ENCODE assay signal across 1 cellular context in the genomic region with DNA sequence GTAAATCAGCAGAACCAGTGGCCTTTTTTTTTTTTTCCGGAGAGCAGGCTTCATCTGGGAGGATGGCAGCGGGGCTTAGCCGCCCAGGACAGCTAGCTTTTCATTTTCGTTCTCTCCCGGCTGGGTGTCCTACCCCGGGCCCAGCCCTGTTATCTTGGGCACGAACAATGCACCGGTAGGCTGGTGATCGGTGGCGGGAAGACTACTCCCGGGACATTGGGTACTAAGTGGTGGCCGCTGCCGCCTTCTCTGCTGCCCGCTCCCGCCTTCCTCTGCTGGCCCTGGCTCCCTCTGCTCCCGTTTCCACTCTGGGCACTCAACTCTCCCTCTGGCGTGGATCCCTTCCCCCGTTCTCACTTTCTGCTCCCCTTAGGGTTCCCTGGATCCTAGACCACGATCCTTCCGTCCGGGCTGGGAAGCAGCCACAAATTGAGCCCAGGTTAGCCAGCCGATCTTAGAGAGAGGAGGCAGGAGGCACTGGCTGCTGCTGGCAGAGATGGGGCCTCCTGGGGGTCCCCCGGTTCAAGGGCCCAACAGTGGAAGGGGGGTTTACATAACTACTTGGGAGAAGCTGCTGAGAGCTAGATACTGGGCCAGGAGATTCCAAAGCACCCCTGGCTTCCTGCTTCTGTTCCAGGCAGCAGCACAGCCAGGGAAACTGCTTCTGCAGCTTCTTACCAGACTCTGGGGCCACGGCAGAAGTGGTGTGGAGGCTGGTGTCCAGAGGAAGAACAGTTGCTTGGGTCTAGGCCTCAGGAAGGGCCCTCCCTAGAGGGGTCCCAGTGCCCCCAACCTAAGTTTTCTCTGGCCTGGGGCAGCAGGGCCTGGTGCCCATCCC.
TF ChIP-seq lines count a peak whose summit lies in the region.

No MANE protein-coding gene starts in this region.

TF ChIP-seq in HEK293, 187 proteins besides CTCF, POLR2A, EP300 and RAD21 (continued from another document):
- TF ChIP-seq GLIS1 (tag by site-specific recombination; IDR thresholded peaks at IDR 0.05) (no peak), ZBTB20 (tag by site-specific recombination; IDR thresholded peaks at IDR 0.05) (peak; percentile 72; the same call in 1 of the 2 replicates), OVOL3 (tag by site-specific recombination; IDR thresholded peaks at IDR 0.05) (no peak), SALL2 (tag by site-specific recombination; IDR thresholded peaks at IDR 0.05; ENCODE audit: borderline replicate concordance) (no peak), ZBTB17 (tag by site-specific recombination; IDR thresholded peaks at IDR 0.05) (peak; percentile 90), BCL11A (tag by site-specific recombination; IDR thresholded peaks at IDR 0.05; ENCODE audit: low read depth) (no peak), PRDM10 (tag by site-specific recombination; IDR thresholded peaks at IDR 0.05) (0 out of 2 replicates have a peak, but pooled peaks have one; percentile 7), ZNF626 (tag by site-specific recombination; IDR thresholded peaks at IDR 0.05) (no peak), ZNF350 (tag by site-specific recombination; IDR thresholded peaks at IDR 0.05) (no peak)
- TF ChIP-seq, protein P1, sequence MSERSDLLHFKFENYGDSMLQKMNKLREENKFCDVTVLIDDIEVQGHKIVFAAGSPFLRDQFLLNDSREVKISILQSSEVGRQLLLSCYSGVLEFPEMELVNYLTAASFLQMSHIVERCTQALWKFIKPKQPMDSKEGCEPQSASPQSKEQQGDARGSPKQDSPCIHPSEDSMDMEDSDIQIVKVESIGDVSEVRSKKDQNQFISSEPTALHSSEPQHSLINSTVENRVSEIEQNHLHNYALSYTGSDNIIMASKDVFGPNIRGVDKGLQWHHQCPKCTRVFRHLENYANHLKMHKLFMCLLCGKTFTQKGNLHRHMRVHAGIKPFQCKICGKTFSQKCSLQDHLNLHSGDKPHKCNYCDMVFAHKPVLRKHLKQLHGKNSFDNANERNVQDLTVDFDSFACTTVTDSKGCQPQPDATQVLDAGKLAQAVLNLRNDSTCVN (tag by site-specific recombination; optimal IDR thresholded peaks at IDR 0.05): no peak
- TF ChIP-seq, protein P2, sequence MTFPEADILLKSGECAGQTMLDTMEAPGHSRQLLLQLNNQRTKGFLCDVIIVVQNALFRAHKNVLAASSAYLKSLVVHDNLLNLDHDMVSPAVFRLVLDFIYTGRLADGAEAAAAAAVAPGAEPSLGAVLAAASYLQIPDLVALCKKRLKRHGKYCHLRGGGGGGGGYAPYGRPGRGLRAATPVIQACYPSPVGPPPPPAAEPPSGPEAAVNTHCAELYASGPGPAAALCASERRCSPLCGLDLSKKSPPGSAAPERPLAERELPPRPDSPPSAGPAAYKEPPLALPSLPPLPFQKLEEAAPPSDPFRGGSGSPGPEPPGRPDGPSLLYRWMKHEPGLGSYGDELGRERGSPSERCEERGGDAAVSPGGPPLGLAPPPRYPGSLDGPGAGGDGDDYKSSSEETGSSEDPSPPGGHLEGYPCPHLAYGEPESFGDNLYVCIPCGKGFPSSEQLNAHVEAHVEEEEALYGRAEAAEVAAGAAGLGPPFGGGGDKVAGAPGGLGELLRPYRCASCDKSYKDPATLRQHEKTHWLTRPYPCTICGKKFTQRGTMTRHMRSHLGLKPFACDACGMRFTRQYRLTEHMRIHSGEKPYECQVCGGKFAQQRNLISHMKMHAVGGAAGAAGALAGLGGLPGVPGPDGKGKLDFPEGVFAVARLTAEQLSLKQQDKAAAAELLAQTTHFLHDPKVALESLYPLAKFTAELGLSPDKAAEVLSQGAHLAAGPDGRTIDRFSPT (tag by site-specific recombination; IDR thresholded peaks at IDR 0.05): peak; percentile 52; the same call in 1 of the 2 replicates
TF ChIP-seq in HEK293: peak in this region for 9.
